ENCODE assay signal across 25 cellular contexts in genomic region chr12:132281021-132281420, GRCh38. TPM values are rescaled to one million over a fixed set of nuclear protein-coding genes. Genes with fewer than 3 reads are reported as not detected.
"Had no signal": no experiment of that assay in that cellular context is flagged by ENCODE, and none has a peak within 500 bp of the region (broad histone marks: within the 10 kb centered on the region; RNA-seq: fewer than 3 reads in every experiment).

No MANE protein-coding gene starts in this region.

- H3K36me3 ChIP-seq: brain microvascular endothelial cell, cardiac muscle cell, Peyer's patch had no signal

- H3K4me1 Mint-ChIP-seq: activated naive CD8-positive, alpha-beta T cell treated with anti-CD3 and anti-CD28 coated beads for 36 hours had no signal

- H3K9me3 Mint-ChIP-seq: activated CD8-positive, alpha-beta T cell treated with anti-CD3 and anti-CD28 coated beads for 36 hours; activated naive CD4-positive, alpha-beta T cell treated with anti-CD3 and anti-CD28 coated beads, Interleukin-2, amount 10 ng/mL, durations not matched to agents 7 days and 5 days; activated naive CD8-positive, alpha-beta T cell treated with anti-CD3 and anti-CD28 coated beads for 36 hours; activated T-cell treated with anti-CD3 and anti-CD28 coated beads, Interleukin-2, amount 50 U/mL, for 72 hours; activated T-helper 2 cell treated with anti-CD3 and anti-CD28 coated beads, Interferon-gamma antibody, Interleukin-2, Interleukin-4, amounts not matched to agents 10 μg/mL and 5 μg/mL and 100 μg/mL, durations not matched to agents 14 hours and 24 hours and 36 hours had no signal

- H3K27ac ChIP-seq: brain microvascular endothelial cell, cardiac muscle cell, Peyer's patch, RWPE1 had no signal

- DNase-seq: activated CD4-positive, CD25-positive, alpha-beta regulatory T cell; activated CD8-positive, alpha-beta memory T cell treated with anti-CD3 and anti-CD28 coated beads, Interleukin-2, amount 50 U/mL, for 4 hours; activated CD8-positive, alpha-beta T cell treated with anti-CD3 and anti-CD28 coated beads for 36 hours; activated gamma-delta T cell treated with Interleukin-2 at 50 U/mL for 16 hours; activated naive CD4-positive, alpha-beta T cell treated with anti-CD3 and anti-CD28 coated beads, Interleukin-2, amount 10 ng/mL, durations not matched to agents 7 days and 5 days; activated naive CD8-positive, alpha-beta T cell treated with anti-CD3 and anti-CD28 coated beads for 36 hours; activated T-cell treated with anti-CD3 and anti-CD28 coated beads, Interleukin-2, amount 50 U/mL, for 72 hours; brain microvascular endothelial cell; Karpas-422; MM.1S; NCI-H1105; NCI-H1436; NCI-H1694 treated with DMSO at 0.1 percent for 48 hours; NCI-H2029 treated with DMSO at 0.1 percent for 48 hours; NCI-H510A treated with DMSO at 0.1 percent for 48 hours; NCI-H69; Peyer's patch; SHP77 treated with DMSO at 0.1 percent for 48 hours; T-helper 2 cell; T1000 had no signal

- H3K27me3 ChIP-seq: Peyer's patch had no signal

- H3K4me3 Mint-ChIP-seq: activated CD8-positive, alpha-beta T cell treated with anti-CD3 and anti-CD28 coated beads for 36 hours; activated naive CD4-positive, alpha-beta T cell treated with anti-CD3 and anti-CD28 coated beads, Interleukin-2, amount 10 ng/mL, durations not matched to agents 7 days and 5 days; activated naive CD8-positive, alpha-beta T cell treated with anti-CD3 and anti-CD28 coated beads for 36 hours; activated T-cell treated with anti-CD3 and anti-CD28 coated beads, Interleukin-2, amount 50 U/mL, for 72 hours had no signal

- H3K4me3 ChIP-seq: cardiac muscle cell, K562, Peyer's patch had no signal

- H3K27ac Mint-ChIP-seq: activated CD8-positive, alpha-beta T cell treated with anti-CD3 and anti-CD28 coated beads for 36 hours; activated naive CD4-positive, alpha-beta T cell treated with anti-CD3 and anti-CD28 coated beads, Interleukin-2, amount 10 ng/mL, durations not matched to agents 7 days and 5 days; activated naive CD8-positive, alpha-beta T cell treated with anti-CD3 and anti-CD28 coated beads for 36 hours; activated T-cell treated with anti-CD3 and anti-CD28 coated beads, Interleukin-2, amount 50 U/mL, for 72 hours; activated T-helper 2 cell treated with anti-CD3 and anti-CD28 coated beads, Interferon-gamma antibody, Interleukin-2, Interleukin-4, amounts not matched to agents 10 μg/mL and 5 μg/mL and 100 μg/mL, durations not matched to agents 14 hours and 24 hours and 36 hours had no signal

- ATAC-seq: activated CD8-positive, alpha-beta T cell treated with anti-CD3 and anti-CD28 coated beads for 36 hours; activated T-cell treated with anti-CD3 and anti-CD28 coated beads, Interleukin-2, amount 50 U/mL, for 72 hours; K562 had no signal

- H3K9me3 ChIP-seq: Peyer's patch had no signal

- H3K36me3 Mint-ChIP-seq: activated naive CD4-positive, alpha-beta T cell treated with anti-CD3 and anti-CD28 coated beads, Interleukin-2, amount 10 ng/mL, durations not matched to agents 7 days and 5 days; activated naive CD8-positive, alpha-beta T cell treated with anti-CD3 and anti-CD28 coated beads for 36 hours had no signal

RNA-seq across cellular contexts. Expression of gene GALNT9, which starts 48.4 kb away (rescaled TPM):
- total RNA-seq: activated CD8-positive, alpha-beta T cell treated with anti-CD3 and anti-CD28 coated beads for 36 hours; activated naive CD8-positive, alpha-beta T cell treated with anti-CD3 and anti-CD28 coated beads for 36 hours; activated T-helper 2 cell treated with anti-CD3 and anti-CD28 coated beads, Interferon-gamma antibody, Interleukin-2, Interleukin-4, amounts not matched to agents 10 μg/mL and 5 μg/mL and 100 μg/mL, durations not matched to agents 14 hours and 24 hours and 36 hours; K562; Peyer's patch; SK-MEL-5 had no signal
- polyA plus RNA-seq: K562 had no signal
